ENCODE assay signal across 26 cellular contexts in genomic region chr13:47990427-47990826, GRCh38.
"Had no signal": no experiment of that assay in that cellular context is flagged by ENCODE, and none has a peak within 500 bp of the region (broad histone marks: within the 10 kb centered on the region; RNA-seq: fewer than 3 reads in every experiment).

No MANE protein-coding gene starts in this region.

- H3K4me3 ChIP-seq: lower lobe of right lung, neural progenitor cell, ovary, right atrium auricular region, sigmoid colon, smooth muscle cell, stomach, tibial nerve, uterus had no signal

- H3K27me3 ChIP-seq: neural progenitor cell, neutrophil, ovary, right atrium auricular region, sigmoid colon, stomach, tibial nerve, uterus had no signal

- H3K27ac ChIP-seq: lower lobe of right lung, neural progenitor cell, neutrophil, ovary, right atrium auricular region, sigmoid colon, stomach, tibial nerve, uterus had no signal

- H3K9me3 ChIP-seq: lower lobe of right lung, neutrophil, ovary, right atrium auricular region, sigmoid colon, stomach, tibial nerve, uterus had no signal

- FAIRE-seq: islet of Langerhans, kidney had no signal

- DNase-seq: head of caudate nucleus; hypothalamus; immature natural killer cell; kidney; lower lobe of right lung; mammary epithelial cell; mesenchymal stem cell; naive B cell; natural killer cell; nephron progenitor cell; ovary; sigmoid colon; stimulated activated CD4-positive, alpha-beta T cell treated with anti-CD3 and anti-CD28 coated beads, Interleukin-1b, Interleukin-23, amount 100 ng/mL, for 48 hours; stimulated activated CD4-positive, alpha-beta T cell treated with anti-CD3 and anti-CD28 coated beads, Interleukin-2, amount 100 ng/mL, for 48 hours; stimulated activated CD4-positive, alpha-beta T cell treated with anti-CD3 and anti-CD28 coated beads, Interleukin-4, amount 100 ng/mL, for 4 hours; stimulated activated CD8-positive, alpha-beta memory T cell treated with anti-CD3 and anti-CD28 coated beads, Interleukin-4, amount 100 ng/mL, for 48 hours; stimulated activated naive CD4-positive, alpha-beta T cell treated with Interleukin-2 at 50 U/mL for 16 hours; stomach; uterus had no signal

- H3K9ac ChIP-seq: neural progenitor cell had no signal

- H3K4me1 ChIP-seq: lower lobe of right lung, neural progenitor cell, sigmoid colon, tibial nerve, uterus had no signal

- H2AFZ ChIP-seq: neural progenitor cell had no signal

- H3K36me3 ChIP-seq: ovary, uterus had no signal

- ATAC-seq: lower lobe of right lung; natural killer cell; stimulated activated memory B cell treated with anti-CD40 and anti-IgM and Interleukin-4, amounts not matched to agents 10 μg/mL and 1 μg/mL and 100 μg/mL, for 72 hours had no signal

- H3K4me2 ChIP-seq: neural progenitor cell, smooth muscle cell had no signal
